Comparison of ENCODE assay signal across 17 cellular contexts in genomic region chr10:31926154-31926553, GRCh38. TPM values are rescaled to one million over a fixed set of nuclear protein-coding genes. Genes with fewer than 3 reads are reported as not detected.
DNase-seq lines count a peak whose midpoint lies in the region; ATAC-seq, FAIRE-seq and TF ChIP-seq lines count a peak whose summit lies in the region.
"Had no signal": no experiment of that assay in that cellular context is flagged by ENCODE, and none has a peak within 500 bp of the region (broad histone marks: within the 10 kb centered on the region; RNA-seq: fewer than 3 reads in every experiment).

No MANE protein-coding gene starts in this region.

- H3K36me3 ChIP-seq in A673 (ENCODE audit: insufficient read depth, low read length, poor library complexity, severe bottlenecking) (no peaks in the 10 kb centered on the region), PC-9 (ENCODE audit: low read depth) (no peaks in the 10 kb centered on the region), hepatocyte (replicated peaks; ENCODE audit: insufficient read depth, low read depth) (no peaks in the 10 kb centered on the region)
- H3K36me3 ChIP-seq: left lung had no signal

- H3K27me3 Mint-ChIP-seq in activated CD4-positive, alpha-beta memory T cell treated with anti-CD3 and anti-CD28 coated beads for 36 hours, result no peaks in the 10 kb centered on the region

- DNase-seq in A673 (ENCODE audit: low spot score), result no peak
- DNase-seq in GM19239 (ENCODE audit: insufficient read length, low spot score), result no peak
- DNase-seq in PC-9, result no peak
- DNase-seq in hepatocyte (ENCODE audit: low spot score), result no peak
- no peak for DNase-seq in activated CD4-positive, alpha-beta memory T cell treated with anti-CD3 and anti-CD28 coated beads for 36 hours
- DNase-seq in GM03348 (ENCODE audit: low spot score), result no peak
- DNase-seq in NCI-H1930 (lab: John Stamatoyannopoulos, UW), result no peak
- DNase-seq: activated T-cell treated with anti-CD3 and anti-CD28 coated beads, Interleukin-2, amount 50 U/mL, for 48 hours; aorta; dorsolateral prefrontal cortex; left lung; NCI-H446; SHP77; stimulated activated CD4-positive, alpha-beta T cell treated with anti-CD3 and anti-CD28 coated beads, Interleukin-15, amount 100 ng/mL, for 24 hours; stimulated activated CD8-positive, alpha-beta memory T cell treated with anti-CD3 and anti-CD28 coated beads, Interleukin-4, amount 100 ng/mL, for 48 hours had no signal

- no peak overlapping the region for H3K4me3 Mint-ChIP-seq in activated CD4-positive, alpha-beta memory T cell treated with anti-CD3 and anti-CD28 coated beads for 36 hours

- CTCF ChIA-PET in A673 (lab: Charles Lee) (no interaction called here), PC-9 (lab: Charles Lee) (no interaction called here)
- CTCF ChIA-PET in activated CD4-positive, alpha-beta memory T cell treated with anti-CD3 and anti-CD28 coated beads for 36 hours (lab: Charles Lee), result no interaction called here

- peaks cover 85% of the 10 kb centered on the region for H3K79me2 ChIP-seq in PC-9 (ENCODE audit: low read depth)
- peaks cover 69% of the 10 kb centered on the region for H3K79me2 ChIP-seq in hepatocyte

- H3K4me1 Mint-ChIP-seq in activated CD4-positive, alpha-beta memory T cell treated with anti-CD3 and anti-CD28 coated beads for 36 hours (ENCODE audit: low read depth), result peaks cover 58% of the 10 kb centered on the region

- H3K4me1 ChIP-seq in A673 (ENCODE audit: insufficient read depth, low read length, poor library complexity, severe bottlenecking), result peaks cover 10% of the 10 kb centered on the region
- H3K4me1 ChIP-seq in PC-9 (replicated peaks; ENCODE audit: insufficient read depth), result peaks cover 31% of the 10 kb centered on the region
- peaks cover 20% of the 10 kb centered on the region for H3K4me1 ChIP-seq in hepatocyte (ENCODE audit: insufficient read depth)

- 80% methylated on average over 5 of the region's 5 CpGs for WGBS in hepatocyte (ENCODE audit: low lambda C conversion rate, missing lambda C conversion rate)

- H3K4me2 ChIP-seq in PC-9, result peak overlapping the region; percentile 97
- peak overlapping the region; percentile 87 for H3K4me2 ChIP-seq in hepatocyte

- H3K9me3 Mint-ChIP-seq in activated CD4-positive, alpha-beta memory T cell treated with anti-CD3 and anti-CD28 coated beads for 36 hours, result no peaks in the 10 kb centered on the region

- BruUV-seq in A673 (replicated peaks; lab: Mats Ljungman, UMichigan) (TSS peak; percentile 35), PC-9 (replicated peaks; lab: Mats Ljungman, UMichigan) (no TSS peak)

- TF ChIP-seq CTCF in A673 (conservative IDR thresholded peaks at IDR 0.05; ENCODE audit: low read depth, low read length) (no peak), PC-9 (conservative IDR thresholded peaks at IDR 0.05) (no peak), hepatocyte (IDR thresholded peaks at IDR 0.05; ENCODE audit: poor library complexity) (no peak)

- H2AFZ ChIP-seq in PC-9 (no peak overlapping the region), hepatocyte (no peak overlapping the region)

- H3K27me3 ChIP-seq in A673 (replicated peaks; ENCODE audit: insufficient read depth, low read depth, low read length, poor library complexity), result no peaks in the 10 kb centered on the region
- no peaks in the 10 kb centered on the region for H3K27me3 ChIP-seq in PC-9 (ENCODE audit: insufficient read depth, low read depth)
- H3K27me3 ChIP-seq in hepatocyte, result no peaks in the 10 kb centered on the region
- H3K27me3 ChIP-seq: dorsolateral prefrontal cortex had no signal

- FAIRE-seq in GM19239 (lab: Jason Lieb, UNC), result peak; percentile 28

- H3K9me3 ChIP-seq in A673 (ENCODE audit: low read depth, low read length, poor library complexity, severe bottlenecking) (no peaks in the 10 kb centered on the region), PC-9 (ENCODE audit: insufficient read depth, low read depth) (no peaks in the 10 kb centered on the region), hepatocyte (ENCODE audit: low read depth) (no peaks in the 10 kb centered on the region)
- H3K9me3 ChIP-seq: left lung had no signal

- H3K4me3 ChIP-seq in A673 (ENCODE audit: low read depth, low read length, poor library complexity, severe bottlenecking) (no peak overlapping the region), PC-9 (peak overlapping the region; percentile 77), hepatocyte (no peak overlapping the region)

- H3K36me3 Mint-ChIP-seq in activated CD4-positive, alpha-beta memory T cell treated with anti-CD3 and anti-CD28 coated beads for 36 hours, result no peaks in the 10 kb centered on the region

- POLR2A ChIA-PET in A673 (lab: Charles Lee; ENCODE audit: low non-redundant PET) (no interaction called here), PC-9 (lab: Charles Lee; ENCODE audit: unreplicated experiment) (interaction anchor here (0.6 to 0.7 kb wide), 2 partner anchors 37 to 67 kb away, joined by 4 to 5 read pairs; no protein-coding TSS in a partner anchor)
- POLR2A ChIA-PET in activated CD4-positive, alpha-beta memory T cell treated with anti-CD3 and anti-CD28 coated beads for 36 hours (lab: Charles Lee), result no interaction called here

- intact Hi-C loops in A673 (cut with micrococcal nuclease; ENCODE audit: unreplicated experiment) (no loop called here), PC-9 (cut with micrococcal nuclease; ENCODE audit: unreplicated experiment) (loop anchor here (5.0 to 10.0 kb wide), 4 partner anchors 36 to 419 kb away; partner anchors contain the start of gene EPC1)
- intact Hi-C loops in activated CD4-positive, alpha-beta memory T cell treated with anti-CD3 and anti-CD28 coated beads for 36 hours (cut with micrococcal nuclease), result loop anchor here (5.0 to 10.0 kb wide), 4 partner anchors 64 to 1221 kb away; no protein-coding TSS in a partner anchor

- H4K20me1 ChIP-seq in PC-9 (ENCODE audit: insufficient read depth) (peaks cover 12% of the 10 kb centered on the region), hepatocyte (ENCODE audit: insufficient read depth, poor library complexity, severe bottlenecking) (peaks cover 64% of the 10 kb centered on the region)

- H3K27ac Mint-ChIP-seq in activated CD4-positive, alpha-beta memory T cell treated with anti-CD3 and anti-CD28 coated beads for 36 hours, result no peak overlapping the region

- no peak for ATAC-seq in HG03045 (IDR thresholded peaks at IDR 0.05; ENCODE audit: unreplicated experiment)
- ATAC-seq: left lung had no signal

- H3K9me2 ChIP-seq in PC-9 (ENCODE audit: insufficient read depth) (no peaks in the 10 kb centered on the region), hepatocyte (replicated peaks; ENCODE audit: insufficient read depth) (no peaks in the 10 kb centered on the region)

- no peak overlapping the region for H3K27ac ChIP-seq in A673 (ENCODE audit: low read depth, low read length, poor library complexity, severe bottlenecking)
- peak overlapping the region; percentile 54; the same call in 1 of the 2 replicates for H3K27ac ChIP-seq in PC-9
- H3K27ac ChIP-seq in hepatocyte, result no peak overlapping the region
- H3K27ac ChIP-seq: C4-2B, left lung had no signal

- H3F3A ChIP-seq in PC-9 (ENCODE audit: insufficient read depth, low read depth), result peaks cover 25% of the 10 kb centered on the region; the same call in 1 of the 2 replicates

RNA-seq across cellular contexts. Expression of gene ARHGAP12, which starts 2.5 kb away (rescaled TPM):
- total RNA-seq in A673 (2021) (28.3 and 30.0 TPM in 2 replicates), PC-9 (2021) (34.3 and 51.9 TPM in 2 replicates), hepatocyte (55.6 and 56.8 TPM in 2 replicates)
- 14.9 and 16.4 TPM in 2 replicates for polyA plus RNA-seq in hepatocyte
- 1 to 10 TPM; 4.0 to 4.5 TPM for total RNA-seq in activated CD4-positive, alpha-beta memory T cell treated with anti-CD3 and anti-CD28 coated beads for 36 hours
